18 cellular contexts compared by ENCODE assay signal in genomic region chr4:151129801-151130200, GRCh38.
"Had no signal": no experiment of that assay in that cellular context is flagged by ENCODE, and none has a peak within 500 bp of the region (broad histone marks: within the 10 kb centered on the region; RNA-seq: fewer than 3 reads in every experiment).

No MANE protein-coding gene starts in this region.

- DNase-seq: activated CD4-positive, alpha-beta T cell treated with anti-CD3 and anti-CD28 coated beads, Interleukin-2, amount 10 ng/mL, durations not matched to agents 7 days and 5 days; activated CD8-positive, alpha-beta memory T cell treated with anti-CD3 and anti-CD28 coated beads, Interleukin-2, amount 50 U/mL, for 48 hours; activated effector memory CD4-positive, alpha-beta T cell treated with anti-CD3 and anti-CD28 coated beads, Interleukin-2, amount 50 U/mL, for 16 hours; activated naive CD4-positive, alpha-beta T cell treated with anti-CD3 and anti-CD28 coated beads, Interleukin-2, amount 50 U/mL, for 16 hours; activated T-cell treated with anti-CD3 and anti-CD28 coated beads, Interleukin-2, amount 50 U/mL, for 72 hours; aorta; brain microvascular endothelial cell; colonic mucosa; esophagus squamous epithelium; hypothalamus; islet precursor cell; stimulated activated CD4-positive, alpha-beta T cell treated with anti-CD3 and anti-CD28 coated beads, Interleukin-4, amount 100 ng/mL, for 24 hours; stomach; T1000; testis had no signal

- H3K36me3 ChIP-seq: colonic mucosa had no signal

- H3K4me3 ChIP-seq: colonic mucosa, esophagus squamous epithelium, smooth muscle cell, stomach, testis had no signal

- H3K27me3 ChIP-seq: brain microvascular endothelial cell, colonic mucosa, esophagus squamous epithelium, stomach, testis had no signal

- H3K27ac ChIP-seq: brain microvascular endothelial cell, colonic mucosa, esophagus squamous epithelium, stomach, testis had no signal

- H3K9me3 ChIP-seq: colonic mucosa, esophagus squamous epithelium, stomach, testis had no signal

- H3K4me1 ChIP-seq: colonic mucosa, esophagus squamous epithelium, stomach, testis had no signal

- ATAC-seq: activated T-cell treated with anti-CD3 and anti-CD28 coated beads, Interleukin-2, amount 50 U/mL, for 72 hours; sciatic nerve; stimulated activated effector memory CD8-positive, alpha-beta T cell treated with anti-CD3 and anti-CD28 coated beads, Interleukin-12 subunit alpha, Interleukin-12 subunit beta, amount 100 ng/mL, for 72 hours had no signal
